In the genomic region with DNA sequence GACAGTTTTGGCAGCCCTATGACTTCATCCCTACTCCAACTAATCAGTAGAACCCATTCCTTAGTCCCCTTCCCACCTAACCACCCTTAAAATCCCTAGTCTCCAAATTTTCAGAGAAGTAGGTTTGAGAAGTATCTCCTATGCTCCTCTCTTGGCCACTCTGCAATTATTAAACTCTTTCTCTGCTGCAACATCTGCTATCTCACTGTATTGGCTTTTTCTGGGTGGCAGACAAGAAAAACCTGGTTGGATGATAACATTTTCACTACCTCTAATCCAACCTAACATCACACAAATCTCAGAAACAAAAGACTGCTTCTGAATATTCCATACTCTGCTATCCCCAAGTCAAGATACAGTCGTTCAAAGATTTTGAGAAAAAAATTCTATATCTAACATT, we compare ENCODE assay signal across 24 cellular contexts.
"Had no signal": no experiment of that assay in that cellular context is flagged by ENCODE, and none has a peak within 500 bp of the region (broad histone marks: within the 10 kb centered on the region; RNA-seq: fewer than 3 reads in every experiment).

No MANE protein-coding gene starts in this region.

- H3K4me3 ChIP-seq: colonic mucosa, coronary artery, dorsolateral prefrontal cortex, esophagus muscularis mucosa, esophagus squamous epithelium, gastrocnemius medialis, gastroesophageal sphincter, heart left ventricle, heart right ventricle, hepatocyte had no signal

- H3K4me1 Mint-ChIP-seq: endodermal cell had no signal

- H3K36me3 ChIP-seq: colonic mucosa, esophagus muscularis mucosa, esophagus squamous epithelium, gastrocnemius medialis, gastroesophageal sphincter, heart left ventricle, heart right ventricle had no signal

- H3K27me3 ChIP-seq: colonic mucosa, esophagus muscularis mucosa, esophagus squamous epithelium, foreskin keratinocyte, gastrocnemius medialis, gastroesophageal sphincter, heart left ventricle, heart right ventricle, hepatocyte had no signal

- H3K79me2 ChIP-seq: hepatocyte had no signal

- H3K27me3 Mint-ChIP-seq: dendritic cell treated with granulocyte-macrophage colony-stimulating factor and Interleukin-4, amounts not matched to agents 40 ng/mL and 50 ng/mL, for 4 days had no signal

- ATAC-seq: esophagus mucosa, foreskin keratinocyte, gastrocnemius medialis, gastroesophageal sphincter, heart left ventricle, heart right ventricle had no signal

- H3K4me2 ChIP-seq: hepatocyte had no signal

- H3K27ac Mint-ChIP-seq: dendritic cell treated with granulocyte-macrophage colony-stimulating factor and Interleukin-4, amounts not matched to agents 40 ng/mL and 50 ng/mL, for 4 days; endodermal cell had no signal

- H2AFZ ChIP-seq: hepatocyte had no signal

- H3K4me3 Mint-ChIP-seq: dendritic cell treated with granulocyte-macrophage colony-stimulating factor and Interleukin-4, amounts not matched to agents 40 ng/mL and 50 ng/mL, for 4 days; endodermal cell had no signal

- H3K4me1 ChIP-seq: colonic mucosa, esophagus muscularis mucosa, esophagus squamous epithelium, gastrocnemius medialis, gastroesophageal sphincter, heart left ventricle, heart right ventricle had no signal

- H3K9me3 ChIP-seq: colonic mucosa, gastrocnemius medialis, gastroesophageal sphincter had no signal

- DNase-seq: colonic mucosa; cortex of kidney; dermis blood vessel endothelial cell; dorsolateral prefrontal cortex; effector CD4-positive, alpha-beta T cell; effector CD8-positive, alpha-beta T cell; effector memory CD4-positive, alpha-beta T cell; endodermal cell; erythroblast; esophagus squamous epithelium; foreskin fibroblast; foreskin melanocyte; gastrocnemius medialis; glutamatergic neuron; head of caudate nucleus; heart left ventricle; heart right ventricle had no signal

- H3K27ac ChIP-seq: colonic mucosa, coronary artery, dorsolateral prefrontal cortex, esophagus muscularis mucosa, esophagus squamous epithelium, foreskin keratinocyte, gastrocnemius medialis, gastroesophageal sphincter, heart left ventricle, heart right ventricle, hepatocyte had no signal
